In the genomic region with DNA sequence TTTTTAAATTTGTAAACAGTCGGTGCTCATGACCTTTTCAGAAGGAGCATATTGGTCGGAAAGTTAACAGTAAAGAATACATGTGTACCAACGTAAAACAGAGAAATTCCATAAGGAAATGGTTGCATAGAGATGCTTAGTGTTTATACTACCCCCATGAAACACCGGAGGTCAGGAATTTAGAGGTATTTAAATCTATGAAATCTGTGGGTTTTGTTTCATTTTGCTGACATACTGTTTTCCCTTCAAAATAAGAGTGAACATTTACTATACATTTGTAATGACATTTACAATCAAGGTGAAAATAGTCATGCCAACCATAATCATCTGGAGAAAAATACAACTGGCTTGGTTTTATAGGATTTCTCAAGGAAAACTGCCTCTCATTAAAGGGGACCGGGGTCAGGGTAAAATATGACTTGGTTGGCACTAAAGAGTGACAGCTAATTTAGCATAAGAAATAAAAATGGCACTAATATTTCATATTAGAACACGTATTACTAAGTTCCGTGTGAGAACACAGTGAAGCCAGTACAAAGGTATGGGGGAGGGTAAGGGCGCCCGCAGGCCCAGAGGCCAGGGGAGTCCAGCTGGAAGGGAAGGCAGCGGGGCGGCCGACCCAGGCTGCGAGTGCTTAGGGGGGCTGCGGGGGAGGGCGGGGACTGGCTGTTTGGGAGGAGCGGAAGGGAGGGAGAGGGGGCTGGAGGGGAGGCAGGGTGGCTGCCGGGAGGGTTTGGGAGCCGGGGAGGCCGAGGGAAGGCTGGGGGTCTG, we compare ENCODE assay signal across 9 cellular contexts. TPM values are rescaled to one million over a fixed set of nuclear protein-coding genes. Genes with fewer than 3 reads are reported as not detected.
DNase-seq lines count a peak whose midpoint lies in the region; ATAC-seq and TF ChIP-seq lines count a peak whose summit lies in the region.
"Had no signal": no experiment of that assay in that cellular context is flagged by ENCODE, and none has a peak within 500 bp of the region (broad histone marks: within the 10 kb centered on the region; RNA-seq: fewer than 3 reads in every experiment).

No MANE protein-coding gene starts in this region.

- no peak for TF ChIP-seq RAD21 in Ishikawa (IDR thresholded peaks at IDR 0.05; ENCODE audit: low read depth)

- H3K4me2 ChIP-seq in DND-41 (ENCODE audit: insufficient read depth, low read length) = peak overlapping the region; percentile 84

- intact Hi-C loops in lower leg skin (cut with DNase I; ENCODE audit: low total_unique reads) = loop anchor here (10.0 kb wide), 1 partner anchor 195 kb away; no protein-coding TSS in a partner anchor

- no peak for TF ChIP-seq EP300 in Ishikawa (IDR thresholded peaks at IDR 0.05; ENCODE audit: borderline replicate concordance)

- ATAC-seq in DND-41 (ENCODE audit: insufficient read depth, low read depth) (peak; percentile 61), GM21423 (IDR thresholded peaks at IDR 0.05; ENCODE audit: unreplicated experiment) (peak; percentile 4), GM21367 (IDR thresholded peaks at IDR 0.05; ENCODE audit: unreplicated experiment) (no peak)

- WGBS in lower leg skin, 2 donors = 11 to 12% methylated on average over 19 of the region's 19 CpGs

- TF ChIP-seq CTCF in DND-41 (IDR thresholded peaks at IDR 0.05; ENCODE audit: borderline replicate concordance, extremely low read depth, low read length, poor library complexity, severe bottlenecking) = no peak
- no peak for TF ChIP-seq CTCF in lower leg skin (IDR thresholded peaks at IDR 0.05)

- H3K4me1 ChIP-seq in DND-41 (ENCODE audit: insufficient read depth, low read length) = peaks cover 37% of the 10 kb centered on the region

- DNase-seq in DND-41 (peak; percentile 83), SW480 (ENCODE audit: low spot score) (peak; percentile 61), ecto neural progenitor cell (ENCODE audit: low spot score) (peak; percentile 84), lower leg skin (ENCODE audit: low spot score in 2 of 2) (peak in 1 of 2 donors; percentile 24)

- no peak for TF ChIP-seq POLR2A in lower leg skin (IDR thresholded peaks at IDR 0.05)

- H3K36me3 ChIP-seq in DND-41 (ENCODE audit: insufficient read depth, low read length) = peaks cover 39% of the 10 kb centered on the region

- H3K9ac ChIP-seq in DND-41 (ENCODE audit: low read depth, low read length) = peak overlapping the region; percentile 93

- peak overlapping the region; percentile 95 to 96; a peak in 3 of 4 replicates for H3K4me3 ChIP-seq in DND-41 (ENCODE audit: low read depth in 1 of 2, low read length in 2 of 2)
- peak overlapping the region; percentile 58 for H3K4me3 ChIP-seq in lower leg skin (ENCODE audit: low read depth, poor library complexity, severe bottlenecking)

- H2AFZ ChIP-seq in DND-41 (ENCODE audit: low read depth, low read length) = peak overlapping the region; percentile 89

- H3K79me2 ChIP-seq in DND-41 (ENCODE audit: insufficient read depth, low read length) = peaks cover 62% of the 10 kb centered on the region

- H3K9me3 ChIP-seq in DND-41 (ENCODE audit: insufficient read depth, low read length, severe bottlenecking) = no peaks in the 10 kb centered on the region

- H3K27me3 ChIP-seq in DND-41 (ENCODE audit: insufficient read depth, low read length, poor library complexity) = no peaks in the 10 kb centered on the region

- H4K20me1 ChIP-seq in DND-41 (ENCODE audit: insufficient read depth, low read length) = peaks cover 32% of the 10 kb centered on the region

- H3K27ac ChIP-seq in DND-41 (ENCODE audit: low read length) (peak overlapping the region; percentile 99), temporal lobe (ENCODE audit: low read depth, low read length) (peak overlapping the region; percentile 91)

TF ChIP-seq in Ishikawa, 13 proteins besides CTCF, POLR2A, EP300 and RAD21:
- 0 out of 2 replicates have a peak, but pooled peaks have one; percentile 0 for TF ChIP-seq YY1 (IDR thresholded peaks at IDR 0.05; ENCODE audit: low read depth)
- no peak for TF ChIP-seq TAF1 (IDR thresholded peaks at IDR 0.05; ENCODE audit: low read depth)

RNA-seq across cellular contexts. Expression of a gene that starts 1.1 kb away (rescaled TPM):
- total RNA-seq in lower leg skin = under 1 TPM in 1 of 4 donors, not detected in 3; under 0.01 TPM
- total RNA-seq in temporal lobe = under 0.01 TPM
- total RNA-seq: renal cortical epithelial cell had no signal
